8 cellular contexts compared by ENCODE assay signal in genomic region chr17:49575524-49576120, GRCh38. TPM values are rescaled to one million over a fixed set of nuclear protein-coding genes. Genes with fewer than 3 reads are reported as not detected.
DNase-seq lines count a peak whose midpoint lies in the region; ATAC-seq and TF ChIP-seq lines count a peak whose summit lies in the region.

Gene NXPH3, plus strand, starts transcription at chr17:49575871. Its CDS starts 349 bp downstream, at chr17:49576220.

- H3K4me1 Mint-ChIP-seq in type B pancreatic cell (ENCODE audit: unreplicated experiment): no peaks in the 10 kb centered on the region

- H3K27me3 Mint-ChIP-seq in type B pancreatic cell: peaks cover 61% of the 10 kb centered on the region

- H2AFZ ChIP-seq in OCI-LY7 (ENCODE audit: low read length): no peak within 1 kb of the TSS

- peak; percentile 45; the same call in 1 of the 2 replicates for TF ChIP-seq CTCF in A673 (conservative IDR thresholded peaks at IDR 0.05; ENCODE audit: low read depth, low read length)
- peak; percentile 63 for TF ChIP-seq CTCF in OCI-LY7 (conservative IDR thresholded peaks at IDR 0.05; ENCODE audit: low read length)
- peak; percentile 25 for TF ChIP-seq CTCF in foreskin fibroblast (IDR thresholded peaks at IDR 0.05; ENCODE audit: low read depth, low read length)
- TF ChIP-seq CTCF in omental fat pad (IDR thresholded peaks at IDR 0.05): peak in 2 of 3 donors; percentile 72 to 74
- peak; percentile 78 for TF ChIP-seq CTCF in type B pancreatic cell (conservative IDR thresholded peaks at IDR 0.05)

- DNase-seq in A673 (ENCODE audit: low spot score): peak; percentile 75
- DNase-seq in OCI-LY7 (ENCODE audit: low spot score): peak; percentile 41
- DNase-seq in activated T-helper 1 cell treated with anti-CD3 and anti-CD28 coated beads, Interleukin-2, amount 50 U/mL, for 16 hours (ENCODE audit: low read depth in 1 of 2, low spot score in 1 of 2): peak; percentile 28 to 58
- peak; percentile 35 to 77 for DNase-seq in foreskin fibroblast
- no peak for DNase-seq in omental fat pad (ENCODE audit: low spot score)
- peak; percentile 86 for DNase-seq in type B pancreatic cell (ENCODE audit: extremely low spot score, unreplicated experiment)

- H3K9me2 ChIP-seq in OCI-LY7 (ENCODE audit: insufficient read depth, low read length): no peaks in the 10 kb centered on the region

- ATAC-seq in GM21360 (IDR thresholded peaks at IDR 0.05; ENCODE audit: unreplicated experiment) (peak; percentile 60), omental fat pad (ENCODE audit: low FRiP score) (peak; percentile 52), GM21381 (IDR thresholded peaks at IDR 0.05; ENCODE audit: unreplicated experiment) (no peak)

- H3K36me3 Mint-ChIP-seq in type B pancreatic cell: no peaks in the 10 kb centered on the region

- H3K27ac Mint-ChIP-seq in type B pancreatic cell: no peak within 1 kb of the TSS

- H3K27ac ChIP-seq in A673 (ENCODE audit: low read depth, low read length, poor library complexity, severe bottlenecking) (no peak within 1 kb of the TSS), OCI-LY7 (ENCODE audit: low read depth, low read length, poor library complexity, severe bottlenecking) (no peak within 1 kb of the TSS)

- CTCF ChIA-PET in A673 (lab: Charles Lee): interaction anchor here (0.6 to 1.3 kb wide), 4 partner anchors 102 to 422 kb away, joined by 3 to 8 read pairs (median 3); no protein-coding TSS in a partner anchor
- CTCF ChIA-PET in OCI-LY7 (lab: Charles Lee; ENCODE audit: unreplicated experiment): no interaction called here

- no peaks in the 10 kb centered on the region for H4K20me1 ChIP-seq in OCI-LY7 (ENCODE audit: insufficient read depth, low read length)

- BruUV-seq in A673 (replicated peaks; lab: Mats Ljungman, UMichigan): no TSS peak
- no TSS peak for BruUV-seq in OCI-LY7 (replicated peaks; lab: Mats Ljungman, UMichigan)

- peak within 1 kb of the TSS; percentile 43; the same call in 1 of the 2 replicates for H3K4me2 ChIP-seq in OCI-LY7 (ENCODE audit: low read length)

- POLR2A ChIA-PET in A673 (lab: Charles Lee; ENCODE audit: low non-redundant PET) (interaction anchor here (0.5 to 0.7 kb wide), 2 partner anchors 11 to 52 kb away, joined by 3 to 11 read pairs; no protein-coding TSS in a partner anchor), OCI-LY7 (lab: Charles Lee) (no interaction called here)

- H3K79me2 ChIP-seq in OCI-LY7 (ENCODE audit: insufficient read depth, low read depth, low read length): no peaks in the 10 kb centered on the region

- peak within 1 kb of the TSS; percentile 59 for H3K4me3 ChIP-seq in A673 (ENCODE audit: low read depth, low read length, poor library complexity, severe bottlenecking)
- peak within 1 kb of the TSS; percentile 31 for H3K4me3 ChIP-seq in OCI-LY7 (ENCODE audit: low read depth, low read length, poor library complexity, severe bottlenecking)
- H3K4me3 ChIP-seq in foreskin fibroblast (ENCODE audit: low read depth in 1 of 2, low read length in 2 of 2): peak within 1 kb of the TSS; percentile 61 to 67

- intact Hi-C loops in A673 (cut with micrococcal nuclease; ENCODE audit: unreplicated experiment) (no loop called here), OCI-LY7 (cut with micrococcal nuclease; ENCODE audit: unreplicated experiment) (no loop called here)

- no peaks in the 10 kb centered on the region for H3K9me3 Mint-ChIP-seq in type B pancreatic cell

- no peaks in the 10 kb centered on the region for H3K36me3 ChIP-seq in A673 (ENCODE audit: insufficient read depth, low read length, poor library complexity, severe bottlenecking)
- H3K36me3 ChIP-seq in OCI-LY7 (ENCODE audit: insufficient read depth, low read length): no peaks in the 10 kb centered on the region

- H3K9me3 ChIP-seq in A673 (ENCODE audit: low read depth, low read length, poor library complexity, severe bottlenecking): no peaks in the 10 kb centered on the region
- no peaks in the 10 kb centered on the region for H3K9me3 ChIP-seq in OCI-LY7 (ENCODE audit: low read length)

- H3K4me1 ChIP-seq in A673 (ENCODE audit: insufficient read depth, low read length, poor library complexity, severe bottlenecking) (peaks cover 8% of the 10 kb centered on the region), OCI-LY7 (ENCODE audit: insufficient read depth, low read length, poor library complexity, severe bottlenecking) (peaks cover 10% of the 10 kb centered on the region)

- peaks cover 14% of the 10 kb centered on the region for H3K27me3 ChIP-seq in A673 (replicated peaks; ENCODE audit: insufficient read depth, low read depth, low read length, poor library complexity)

- H3K4me3 Mint-ChIP-seq in type B pancreatic cell: peak within 1 kb of the TSS; percentile 89

RNA-seq across cellular contexts. Expression of gene NXPH3, which starts in this region (rescaled TPM):
- total RNA-seq in A673 (2021) (0.21 and 0.46 TPM in 2 replicates), OCI-LY7 (2022) (not detected in 2 replicates), omental fat pad (1 to 10 TPM; 2.9 to 7.4 (median 5.8) TPM), type B pancreatic cell (ENCODE audit: low replicate concordance) (0.45 and 0.46 TPM in 2 replicates)
- not detected in 2 replicates for total RNA-seq in OCI-LY7 (2014; rRNA removed; shearing (Covaris generic))

Comparison
In these comparisons a context has a peak if more than half of its experiments do, and no peak if none do; other contexts are left out.
1. Peak in DNase-seq and H3K4me3 ChIP-seq in A673; RNA of the gene not detected or under 1 TPM.
2. Peak in DNase-seq, H3K4me3 ChIP-seq and H3K4me2 ChIP-seq in OCI-LY7; RNA of the gene not detected or under 1 TPM.
3. Peak in DNase-seq in type B pancreatic cell; RNA of the gene not detected or under 1 TPM.
4. CTCF ChIP-seq: peak in every context shown above with its lines; median percentile 78 in type B pancreatic cell; 73 in omental fat pad; 63 in OCI-LY7; 45 in A673; 25 in foreskin fibroblast.